ENCODE assay signal across 12 cellular contexts in genomic region chr2:223047260-223047761, GRCh38. TPM values are rescaled to one million over a fixed set of nuclear protein-coding genes. Genes with fewer than 3 reads are reported as not detected.
DNase-seq lines count a peak whose midpoint lies in the region; ATAC-seq, FAIRE-seq and TF ChIP-seq lines count a peak whose summit lies in the region.
"Had no signal": no experiment of that assay in that cellular context is flagged by ENCODE, and none has a peak within 500 bp of the region (broad histone marks: within the 10 kb centered on the region; RNA-seq: fewer than 3 reads in every experiment).

No MANE protein-coding gene starts in this region.

- 3% methylated on average over 4 of the region's 4 CpGs for WGBS in SK-N-SH (ENCODE audit: low lambda C conversion rate)
- 20 to 42% (median 23%) methylated on average over 4 of the region's 4 CpGs for WGBS in psoas muscle, 3 donors

- no peak overlapping the region for H3K9ac ChIP-seq in BLaER1 treated with 17β-estradiol and CSF1 and Interleukin-3, amounts not matched to agents 10 nM and 100 nM
- peak overlapping the region; percentile 73 for H3K9ac ChIP-seq in SK-N-SH

- H3F3A ChIP-seq in SK-N-SH (replicated peaks; ENCODE audit: insufficient read depth) = peaks cover 42% of the 10 kb centered on the region

- H4K20me1 ChIP-seq in BLaER1 treated with 17β-estradiol and CSF1 and Interleukin-3, amounts not matched to agents 10 nM and 100 nM = no peaks in the 10 kb centered on the region
- H4K20me1 ChIP-seq in SK-N-SH (ENCODE audit: insufficient read depth) = no peaks in the 10 kb centered on the region

- H2AFZ ChIP-seq in SK-N-SH (ENCODE audit: low read depth) = peak overlapping the region; percentile 63; the same call in 1 of the 2 replicates

- no peak for FAIRE-seq in H54 (lab: Jason Lieb, UNC)
- FAIRE-seq: GM12891 had no signal

- H3K27me3 ChIP-seq in BLaER1 treated with 17β-estradiol and CSF1 and Interleukin-3, amounts not matched to agents 10 nM and 100 nM = no peaks in the 10 kb centered on the region
- H3K27me3 ChIP-seq in SK-N-SH (ENCODE audit: insufficient read depth) (no peaks in the 10 kb centered on the region), psoas muscle (ENCODE audit: insufficient read depth in 3 of 3, low read length in 2 of 3) (no peaks in the 10 kb centered on the region)

- intact Hi-C loops in psoas muscle (cut with DNase I) = no loop called here

- peaks cover 0 to 2% (median 0%) of the 10 kb centered on the region in 11 experiments; a peak in 2 of 22 replicates for H3K9me3 ChIP-seq in BLaER1 treated with 17β-estradiol and CSF1 and Interleukin-3, amounts not matched to agents 10 nM and 100 nM (replicated peaks in 1 of 11)
- H3K9me3 ChIP-seq in SK-N-SH = no peaks in the 10 kb centered on the region
- no peaks in the 10 kb centered on the region for H3K9me3 ChIP-seq in psoas muscle

- peak overlapping the region in 3 of 11 experiments; percentile 9 to 18 (median 10); a peak in 2 of 22 replicates for H3K27ac ChIP-seq in BLaER1 treated with 17β-estradiol and CSF1 and Interleukin-3, amounts not matched to agents 10 nM and 100 nM
- peak overlapping the region; percentile 91 to 99 for H3K27ac ChIP-seq in SK-N-SH (ENCODE audit: low read depth in 2 of 2, low read length in 1 of 2)
- H3K27ac ChIP-seq in psoas muscle = peak overlapping the region; percentile 5

- peak; percentile 29 to 92; a peak in 2 of 4 replicates for TF ChIP-seq EP300 in SK-N-SH (IDR thresholded peaks at IDR 0.05; ENCODE audit: borderline replicate concordance in 1 of 2, low read depth in 1 of 2, low read length in 1 of 2)

- POLR2A ChIA-PET in SK-N-SH (lab: Yijun Ruan, JAX) = no interaction called here

- peak; percentile 61 for DNase-seq in SK-N-SH
- DNase-seq in fibroblast of the aortic adventitia (ENCODE audit: low read depth) = peak; percentile 93
- peak in 1 of 2 donors; percentile 21 for DNase-seq in psoas muscle
- DNase-seq in H54 (ENCODE audit: insufficient read length, low spot score) = no peak
- DNase-seq in mesenteric fat pad (ENCODE audit: low spot score) = no peak
- DNase-seq in C1 segment of cervical spinal cord (lab: John Stamatoyannopoulos, UW) = no peak
- DNase-seq in NCI-H2081 treated with DMSO at 0.1 percent for 48 hours (lab: John Stamatoyannopoulos, UW) = no peak
- DNase-seq: activated CD4-positive, alpha-beta T cell treated with anti-CD3 and anti-CD28 coated beads, Interleukin-2, amount 10 ng/mL, durations not matched to agents 7 days and 5 days; CD4-positive, alpha-beta memory T cell had no signal

- no peaks in the 10 kb centered on the region for H3K36me3 ChIP-seq in BLaER1 treated with 17β-estradiol and CSF1 and Interleukin-3, amounts not matched to agents 10 nM and 100 nM
- H3K36me3 ChIP-seq in SK-N-SH (replicated peaks in 1 of 2; ENCODE audit: control insufficient read depth in 1 of 2, insufficient read depth in 2 of 2, low read length in 1 of 2) (no peaks in the 10 kb centered on the region), psoas muscle (ENCODE audit: insufficient read depth in 1 of 2, low read depth in 1 of 2) (no peaks in the 10 kb centered on the region)

- ATAC-seq in psoas muscle = peak in 3 of 4 donors; percentile 26 to 61 (median 37)
- ATAC-seq: natural killer cell treated with Interleukin-12 subunit alpha and Interleukin-12 subunit beta and Interleukin-15 and Interleukin-18, amount 100 ng/mL, for 72 hours had no signal

- no peak for TF ChIP-seq POLR2A in H54 (IDR thresholded peaks at IDR 0.05; ENCODE audit: low read depth, low read length)

- no peak for TF ChIP-seq CTCF in SK-N-SH (IDR thresholded peaks at IDR 0.05)
- TF ChIP-seq CTCF in fibroblast of the aortic adventitia (IDR thresholded peaks at IDR 0.05; ENCODE audit: insufficient read depth, low read length) = no peak
- no peak for TF ChIP-seq CTCF in psoas muscle (IDR thresholded peaks at IDR 0.05)

- no peaks in the 10 kb centered on the region for H3K9me2 ChIP-seq in SK-N-SH

- CTCF ChIA-PET in SK-N-SH (lab: Yijun Ruan, JAX) = interaction anchor here (0.9 kb wide), 1 partner anchor 10 kb away, joined by 3 read pairs; no protein-coding TSS in a partner anchor

- H3K4me1 ChIP-seq in BLaER1 treated with 17β-estradiol and CSF1 and Interleukin-3, amounts not matched to agents 10 nM and 100 nM = peaks cover 21 to 52% (median 33%) of the 10 kb centered on the region in 10 experiments
- H3K4me1 ChIP-seq in SK-N-SH (ENCODE audit: control insufficient read depth in 1 of 2, insufficient read depth in 2 of 2, low read depth in 1 of 2, low read length in 1 of 2) (peaks cover 17 to 53% of the 10 kb centered on the region in 2 experiments), psoas muscle (no peaks in the 10 kb centered on the region)

- H3K4me3 ChIP-seq in BLaER1 treated with 17β-estradiol and CSF1 and Interleukin-3, amounts not matched to agents 10 nM and 100 nM = no peak overlapping the region
- peak overlapping the region; percentile 18 to 22; a peak in 3 of 4 replicates for H3K4me3 ChIP-seq in SK-N-SH (ENCODE audit: low read depth in 2 of 2, low read length in 1 of 2)
- peak overlapping the region; percentile 19 for H3K4me3 ChIP-seq in fibroblast of the aortic adventitia (ENCODE audit: low read depth, low read length)
- no peak overlapping the region for H3K4me3 ChIP-seq in psoas muscle

- H3K79me2 ChIP-seq in SK-N-SH (ENCODE audit: insufficient read depth) = no peaks in the 10 kb centered on the region

- TF ChIP-seq RAD21 in SK-N-SH (IDR thresholded peaks at IDR 0.05; ENCODE audit: low read length) = no peak

- H3K4me2 ChIP-seq in BLaER1 treated with 17β-estradiol and CSF1 and Interleukin-3, amounts not matched to agents 10 nM and 100 nM = peak overlapping the region in 6 of 11 experiments; percentile 0 to 30 (median 14); a peak in 5 of 22 replicates
- H3K4me2 ChIP-seq in SK-N-SH = peak overlapping the region; percentile 53

TF ChIP-seq in SK-N-SH, 30 proteins besides CTCF, POLR2A, EP300 and RAD21:
- TF ChIP-seq PBX3 (IDR thresholded peaks at IDR 0.05) (peak; percentile 95), FOSL2 (IDR thresholded peaks at IDR 0.05; ENCODE audit: borderline replicate concordance, low read depth) (peak; percentile 85), TEAD4 (IDR thresholded peaks at IDR 0.05; ENCODE audit: borderline replicate concordance, insufficient read depth) (peak; percentile 87), ZBTB33 (IDR thresholded peaks at IDR 0.05; ENCODE audit: borderline replicate concordance, low read depth) (0 out of 2 replicates have a peak, but pooled peaks have one; percentile 21), FOXJ3 (CRISPR knock-in tag; IDR thresholded peaks at IDR 0.05) (0 out of 2 replicates have a peak, but pooled peaks have one; percentile 32), TAF1 (IDR thresholded peaks at IDR 0.05; ENCODE audit: borderline replicate concordance, low read depth, low read length) (no peak), MEF2A (IDR thresholded peaks at IDR 0.05; ENCODE audit: borderline replicate concordance, low read depth) (peak; percentile 12; the same call in 1 of the 2 replicates), FOXM1 (IDR thresholded peaks at IDR 0.05; ENCODE audit: low read depth) (peak; percentile 82; the same call in 1 of the 2 replicates), YY1 (IDR thresholded peaks at IDR 0.05; ENCODE audit: low read depth) (no peak), POLR2AphosphoS5 (IDR thresholded peaks at IDR 0.05; ENCODE audit: low read depth, low read length) (peak; percentile 47; the same call in 1 of the 2 replicates), JUND (IDR thresholded peaks at IDR 0.05) (peak; percentile 93), RXRA (IDR thresholded peaks at IDR 0.05; ENCODE audit: borderline replicate concordance, low read depth) (peak; percentile 72), GATA2 (CRISPR knock-in tag; IDR thresholded peaks at IDR 0.05) (no peak), GABPA (IDR thresholded peaks at IDR 0.05; ENCODE audit: low read depth) (no peak), RCOR1 (IDR thresholded peaks at IDR 0.05; ENCODE audit: low read length) (0 out of 2 replicates have a peak, but pooled peaks have one; percentile 35), CHD2 (IDR thresholded peaks at IDR 0.05; ENCODE audit: low read length, partially characterized antibody) (no peak), NFIC (IDR thresholded peaks at IDR 0.05; ENCODE audit: borderline replicate concordance) (peak; percentile 64; the same call in 1 of the 2 replicates), SMC3 (IDR thresholded peaks at IDR 0.05; ENCODE audit: low read depth, low read length) (peak; percentile 14; the same call in 1 of the 2 replicates), TCF12 (IDR thresholded peaks at IDR 0.05) (peak; percentile 98)

RNA-seq across cellular contexts. Expression of gene KCNE4, which starts 4.7 kb away (rescaled TPM):
- polyA plus RNA-seq in SK-N-SH (2012; rRNA removed) (0.19 and 0.20 TPM in 2 replicates), psoas muscle (1 to 10 TPM in 2 of 3 donors, under 1 TPM in 1; 0.58 to 1.4 (median 1.0) TPM)
- polyA plus RNA-seq in SK-N-SH (2012; cell fraction: cytosol; rRNA removed) = 0.24 and 0.27 TPM in 2 replicates
- 0.18 and 0.29 TPM in 2 replicates for polyA plus RNA-seq in SK-N-SH (2012; cell fraction: nucleus; rRNA removed)
- total RNA-seq in fibroblast of the aortic adventitia (ENCODE audit: low replicate concordance) (4.1 and 22.2 TPM in 2 replicates), psoas muscle (1 to 10 TPM in 1 of 4 donors, under 1 TPM in 3; 0.34 to 1.7 (median 0.79) TPM), mesenteric fat pad (15.0 TPM)
- total RNA-seq: activated CD4-positive, alpha-beta T cell treated with anti-CD3 and anti-CD28 coated beads, Interleukin-2, amount 10 ng/mL, durations not matched to agents 7 days and 5 days; CD4-positive, alpha-beta memory T cell; natural killer cell treated with Interleukin-12 subunit alpha and Interleukin-12 subunit beta and Interleukin-15 and Interleukin-18, amount 100 ng/mL, for 72 hours had no signal
- polyA plus RNA-seq: CD4-positive, alpha-beta memory T cell had no signal

Comparison
In these comparisons a context has a peak if more than half of its experiments do, and no peak if none do; other contexts are left out.
1. H3K4me3 ChIP-seq: peak in SK-N-SH (2 of 2) and fibroblast of the aortic adventitia (single experiment); none in BLaER1 treated with 17β-estradiol and CSF1 and Interleukin-3, amounts not matched to agents 10 nM and 100 nM (0 of 10) and psoas muscle (single experiment).
2. DNase-seq: peak in SK-N-SH (single experiment) and fibroblast of the aortic adventitia (single experiment); none in H54 (single experiment), mesenteric fat pad (single experiment), C1 segment of cervical spinal cord (0 of 14) and NCI-H2081 treated with DMSO at 0.1 percent for 48 hours (single experiment).